18 cellular contexts compared by ENCODE assay signal in genomic region chr11:69930081-69931059, GRCh38.
"Had no signal": no experiment of that assay in that cellular context is flagged by ENCODE, and none has a peak within 500 bp of the region (broad histone marks: within the 10 kb centered on the region; RNA-seq: fewer than 3 reads in every experiment).

No MANE protein-coding gene starts in this region.

- H3K27ac Mint-ChIP-seq: activated B cell treated with CpG ODN at 0.5 μM for 24 hours; activated CD8-positive, alpha-beta T cell treated with anti-CD3 and anti-CD28 coated beads, Interleukin-2, amount 10 ng/mL, durations not matched to agents 7 days and 5 days; immature natural killer cell; naive thymus-derived CD8-positive, alpha-beta T cell; progenitor cell of endocrine pancreas had no signal

- H3K9me3 Mint-ChIP-seq: immature natural killer cell had no signal

- ATAC-seq: activated CD8-positive, alpha-beta T cell treated with anti-CD3 and anti-CD28 coated beads, Interleukin-2, amount 10 ng/mL, durations not matched to agents 7 days and 5 days; body of pancreas; naive thymus-derived CD8-positive, alpha-beta T cell had no signal

- H3K27me3 ChIP-seq: body of pancreas, colonic mucosa, right atrium auricular region had no signal

- H3K4me3 Mint-ChIP-seq: activated B cell treated with CpG ODN at 0.5 μM for 24 hours; activated CD8-positive, alpha-beta T cell treated with anti-CD3 and anti-CD28 coated beads, Interleukin-2, amount 10 ng/mL, durations not matched to agents 7 days and 5 days; immature natural killer cell; naive thymus-derived CD8-positive, alpha-beta T cell had no signal

- H3K4me3 ChIP-seq: body of pancreas, colonic mucosa, right atrium auricular region, skin epidermis, transverse colon had no signal

- H3K27ac ChIP-seq: body of pancreas, colonic mucosa, right atrium auricular region, skin epidermis, transverse colon had no signal

- H3K36me3 ChIP-seq: colonic mucosa, right atrium auricular region, transverse colon had no signal

- H3K9me3 ChIP-seq: body of pancreas, colonic mucosa, right atrium auricular region, transverse colon had no signal

- DNase-seq: activated B cell treated with CpG ODN at 0.5 μM for 24 hours; activated CD4-positive, alpha-beta T cell treated with anti-CD3 and anti-CD28 coated beads for 48 hours; activated CD8-positive, alpha-beta memory T cell treated with anti-CD3 and anti-CD28 coated beads, Interleukin-2, amount 50 U/mL, for 4 hours; activated CD8-positive, alpha-beta T cell treated with anti-CD3 and anti-CD28 coated beads, Interleukin-2, amount 10 ng/mL, durations not matched to agents 7 days and 5 days; activated T-cell treated with anti-CD3 and anti-CD28 coated beads, Interleukin-2, amount 50 U/mL, for 48 hours; caudate nucleus; colonic mucosa; foreskin fibroblast; immature natural killer cell; occipital lobe; stimulated activated CD4-positive, alpha-beta T cell treated with anti-CD3 and anti-CD28 coated beads, Interleukin-4, amount 100 ng/mL, for 24 hours; stimulated activated naive CD4-positive, alpha-beta T cell; transverse colon had no signal

- H3K4me1 ChIP-seq: body of pancreas, colonic mucosa, right atrium auricular region, transverse colon had no signal

- H3K36me3 Mint-ChIP-seq: immature natural killer cell; naive thymus-derived CD8-positive, alpha-beta T cell had no signal
